Comparison of ENCODE assay signal across 8 cellular contexts in genomic region chr1:46446646-46447498, GRCh38. TPM values are rescaled to one million over a fixed set of nuclear protein-coding genes. Genes with fewer than 3 reads are reported as not detected.
DNase-seq lines count a peak whose midpoint lies in the region; ATAC-seq and TF ChIP-seq lines count a peak whose summit lies in the region.

No MANE protein-coding gene starts in this region.

- peak; percentile 96 for TF ChIP-seq CTCF in C4-2B (conservative IDR thresholded peaks at IDR 0.05)

- ATAC-seq in HG02642 (IDR thresholded peaks at IDR 0.05; ENCODE audit: poor library complexity, unreplicated experiment) (peak; percentile 40), GM21515 (IDR thresholded peaks at IDR 0.05; ENCODE audit: unreplicated experiment) (no peak)
- ATAC-seq in activated CD8-positive, alpha-beta T cell treated with anti-CD3 and anti-CD28 coated beads, Interleukin-2, amount 10 ng/mL, durations not matched to agents 7 days and 5 days = peak; percentile 68

- H3K9me3 Mint-ChIP-seq in activated CD8-positive, alpha-beta T cell treated with anti-CD3 and anti-CD28 coated beads, Interleukin-2, amount 10 ng/mL, durations not matched to agents 7 days and 5 days (ENCODE audit: insufficient read depth) = no peaks in the 10 kb centered on the region

- H3K27ac ChIP-seq in C4-2B = no peak overlapping the region

- H3K4me1 Mint-ChIP-seq in activated CD8-positive, alpha-beta T cell treated with anti-CD3 and anti-CD28 coated beads, Interleukin-2, amount 10 ng/mL, durations not matched to agents 7 days and 5 days (ENCODE audit: low read depth) = peaks cover 16% of the 10 kb centered on the region

- POLR2A ChIA-PET in activated CD8-positive, alpha-beta T cell treated with anti-CD3 and anti-CD28 coated beads, Interleukin-2, amount 10 ng/mL, durations not matched to agents 7 days and 5 days (lab: Charles Lee) = interaction anchor here (0.6 to 1.2 kb wide), 2 partner anchors 82 to 877 kb away, joined by 3 read pairs; no protein-coding TSS in a partner anchor

- no peak overlapping the region for H3K4me3 Mint-ChIP-seq in activated CD8-positive, alpha-beta T cell treated with anti-CD3 and anti-CD28 coated beads, Interleukin-2, amount 10 ng/mL, durations not matched to agents 7 days and 5 days

- H3K36me3 Mint-ChIP-seq in activated CD8-positive, alpha-beta T cell treated with anti-CD3 and anti-CD28 coated beads, Interleukin-2, amount 10 ng/mL, durations not matched to agents 7 days and 5 days (ENCODE audit: low read depth) = no peaks in the 10 kb centered on the region

- no peak overlapping the region for H3K27ac Mint-ChIP-seq in activated CD8-positive, alpha-beta T cell treated with anti-CD3 and anti-CD28 coated beads, Interleukin-2, amount 10 ng/mL, durations not matched to agents 7 days and 5 days

- DNase-seq in NCI-H748 (lab: John Stamatoyannopoulos, UW; ENCODE audit: unreplicated experiment) (peak; percentile 79), lung microvascular endothelial cell (ENCODE audit: low read depth in 2 of 2) (peak; percentile 69 to 75)
- DNase-seq in activated CD8-positive, alpha-beta T cell treated with anti-CD3 and anti-CD28 coated beads, Interleukin-2, amount 10 ng/mL, durations not matched to agents 7 days and 5 days = peak; percentile 86
- peak; percentile 53 for DNase-seq in effector CD8-positive, alpha-beta T cell (lab: John Stamatoyannopoulos, UW)
- peak; percentile 61 for DNase-seq in stimulated activated CD8-positive, alpha-beta memory T cell treated with anti-CD3 and anti-CD28 coated beads, Interleukin-15, amount 100 ng/mL, for 1 hour (ENCODE audit: low read depth)

- CTCF ChIA-PET in activated CD8-positive, alpha-beta T cell treated with anti-CD3 and anti-CD28 coated beads, Interleukin-2, amount 10 ng/mL, durations not matched to agents 7 days and 5 days (lab: Charles Lee) = interaction anchor here (0.6 to 10.1 kb wide), 36 partner anchors 8 to 1885 kb away, joined by 3 to 154 read pairs (median 5); partner anchors contain the start of genes KNCN and MKNK1

- peaks cover 55% of the 10 kb centered on the region for H3K27me3 Mint-ChIP-seq in activated CD8-positive, alpha-beta T cell treated with anti-CD3 and anti-CD28 coated beads, Interleukin-2, amount 10 ng/mL, durations not matched to agents 7 days and 5 days (ENCODE audit: low read depth)

RNA-seq across cellular contexts. Expression of gene DMBX1, which starts 42.8 kb away (rescaled TPM):
- under 1 TPM in 1 of 2 experiments, not detected in 1; 0.08 TPM for total RNA-seq in activated CD8-positive, alpha-beta T cell treated with anti-CD3 and anti-CD28 coated beads, Interleukin-2, amount 10 ng/mL, durations not matched to agents 7 days and 5 days
- total RNA-seq in lung microvascular endothelial cell = not detected in 2 replicates

RNA-seq across cellular contexts. Expression of gene FAAH, which starts 52.8 kb away (rescaled TPM):
- 1 to 10 TPM; 3.6 to 3.9 TPM for total RNA-seq in activated CD8-positive, alpha-beta T cell treated with anti-CD3 and anti-CD28 coated beads, Interleukin-2, amount 10 ng/mL, durations not matched to agents 7 days and 5 days
- 0.44 and 1.6 TPM in 2 replicates for total RNA-seq in lung microvascular endothelial cell
